ENCODE assay signal across 21 cellular contexts in the genomic region with DNA sequence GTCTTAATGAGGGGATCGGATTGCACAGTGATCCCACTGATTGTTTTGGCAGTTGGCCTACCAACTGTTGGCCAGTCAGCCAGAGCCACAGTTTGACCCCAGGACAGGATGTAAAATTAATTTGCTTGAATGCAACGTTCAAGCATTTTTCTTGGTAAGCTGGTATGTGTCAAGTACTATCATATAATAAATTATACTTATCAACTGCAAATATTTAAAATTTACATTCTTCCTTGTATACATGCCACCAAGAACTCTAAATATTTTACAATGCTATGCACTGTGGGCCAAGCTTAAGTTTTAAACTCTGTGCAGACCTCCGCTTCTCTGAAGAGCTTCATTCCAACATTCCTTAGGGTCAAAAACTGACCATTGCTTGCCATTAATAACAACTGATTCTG.
DNase-seq lines count a peak whose midpoint lies in the region; ATAC-seq and TF ChIP-seq lines count a peak whose summit lies in the region.
"Had no signal": no experiment of that assay in that cellular context is flagged by ENCODE, and none has a peak within 500 bp of the region (broad histone marks: within the 10 kb centered on the region; RNA-seq: fewer than 3 reads in every experiment).

No MANE protein-coding gene starts in this region.

- H2AFZ ChIP-seq in IMR-90 (replicated peaks; ENCODE audit: low read length, poor library complexity), result no peak overlapping the region

- BruUV-seq in IMR-90 (replicated peaks; lab: Mats Ljungman, UMichigan), result no TSS peak

- peaks cover 25% of the 10 kb centered on the region for H3K27me3 ChIP-seq in IMR-90 (ENCODE audit: control insufficient read depth, insufficient read depth, low read length)
- H3K27me3 ChIP-seq: stomach, tibial artery had no signal

- no peak overlapping the region; the same call in 1 of the 2 replicates for H4K5ac ChIP-seq in IMR-90 (ENCODE audit: low read depth, low read length)

- H3K56ac ChIP-seq in IMR-90 (ENCODE audit: extremely low read depth, insufficient read depth, low read length), result peak overlapping the region; percentile 6; the same call in 1 of the 2 replicates

- TF ChIP-seq POLR2A in IMR-90 (IDR thresholded peaks at IDR 0.05; ENCODE audit: low read depth, low read length), result no peak

- CTCF ChIA-PET in IMR-90 (lab: Yijun Ruan, JAX), result interaction anchor here (1.2 to 2.2 kb wide), 3 partner anchors 10 to 324 kb away, joined by 3 to 11 read pairs (median 4); no protein-coding TSS in a partner anchor

- peak overlapping the region; percentile 27; the same call in 1 of the 2 replicates for H3K4me2 ChIP-seq in IMR-90 (ENCODE audit: low read depth, low read length)

- intact Hi-C loops in IMR-90 (cut with micrococcal nuclease), result loop anchor here (1.0 to 5.0 kb wide), 3 partner anchors 17 to 208 kb away; a partner anchor contains a TSS

- TF ChIP-seq CTCF in IMR-90 (conservative IDR thresholded peaks at IDR 0.05; ENCODE audit: low read depth, low read length) (no peak), astrocyte of the spinal cord (IDR thresholded peaks at IDR 0.05; ENCODE audit: low read depth, low read length) (no peak)

- peaks cover 14% of the 10 kb centered on the region for H3K9me3 ChIP-seq in IMR-90 (ENCODE audit: control insufficient read depth, insufficient read depth, low read length)
- H3K9me3 ChIP-seq: tibial artery had no signal

- H3K36me3 Mint-ChIP-seq in activated naive CD4-positive, alpha-beta T cell treated with anti-CD3 and anti-CD28 coated beads, Interleukin-2, amount 50 U/mL, for 72 hours, result peaks cover 0 to 6% of the 10 kb centered on the region in 2 donors
- H3K36me3 Mint-ChIP-seq: CD4-positive, alpha-beta memory T cell had no signal

- no peak overlapping the region; a peak in 1 of 4 replicates for H4K8ac ChIP-seq in IMR-90 (ENCODE audit: low read depth in 2 of 2, low read length in 2 of 2)

- peak; percentile 36 for DNase-seq in AG08396 (ENCODE audit: low spot score)
- peak; percentile 86 for DNase-seq in IMR-90
- peak; percentile 83 for DNase-seq in astrocyte of the spinal cord (ENCODE audit: low read depth, low spot score)
- DNase-seq in iris pigment epithelial cell (ENCODE audit: low read depth), result peak; percentile 91
- no peak for DNase-seq in activated CD4-positive, CD25-positive, alpha-beta regulatory T cell treated with anti-CD3 and anti-CD28 coated beads, Interleukin-2, amount 50 U/mL, for 72 hours
- DNase-seq in pons (ENCODE audit: low spot score), result no peak
- no peak for DNase-seq in activated naive CD4-positive, alpha-beta T cell treated with anti-CD3 and anti-CD28 coated beads, Interleukin-2, amount 50 U/mL, for 72 hours (ENCODE audit: low spot score in 2 of 2)
- no peak for DNase-seq in HuH-7.5 (ENCODE audit: low spot score)
- DNase-seq: activated naive CD4-positive, alpha-beta T cell treated with anti-CD3 and anti-CD28 coated beads, Interleukin-2, amount 50 U/mL, for 16 hours; aorta; CD4-positive, alpha-beta memory T cell; effector CD8-positive, alpha-beta T cell; KG1; NCI-H1436 treated with DMSO at 0.1 percent for 48 hours; NCI-H510A treated with DMSO at 0.1 percent for 48 hours; nucleus accumbens; stimulated activated CD8-positive, alpha-beta memory T cell treated with anti-CD3 and anti-CD28 coated beads, Interleukin-4, amount 100 ng/mL, for 48 hours; stomach; tibial artery had no signal

- H3K27ac ChIP-seq in IMR-90 (ENCODE audit: insufficient read depth, low read length), result peak overlapping the region; percentile 27; the same call in 1 of the 2 replicates
- H3K27ac ChIP-seq: SK-N-MC, stomach, tibial artery had no signal

- H2BK20ac ChIP-seq in IMR-90 (ENCODE audit: low read depth, low read length), result no peak overlapping the region

- no peak overlapping the region for H2AK9ac ChIP-seq in IMR-90 (replicated peaks; ENCODE audit: low read depth, low read length, poor library complexity)

- H4K20me1 ChIP-seq in IMR-90 (ENCODE audit: insufficient read depth, low read length), result peaks cover 4% of the 10 kb centered on the region; the same call in 1 of the 2 replicates

- H3K36me3 ChIP-seq in IMR-90 (ENCODE audit: control insufficient read depth, insufficient read depth, low read length), result no peaks in the 10 kb centered on the region
- H3K36me3 ChIP-seq: stomach, tibial artery had no signal

- no peak overlapping the region for H3K18ac ChIP-seq in IMR-90 (ENCODE audit: low read depth, low read length)

- H2BK5ac ChIP-seq in IMR-90 (ENCODE audit: low read depth, low read length, poor library complexity, severe bottlenecking), result peak overlapping the region; percentile 61

- no peak overlapping the region for H3K27ac Mint-ChIP-seq in activated naive CD4-positive, alpha-beta T cell treated with anti-CD3 and anti-CD28 coated beads, Interleukin-2, amount 50 U/mL, for 72 hours
- H3K27ac Mint-ChIP-seq: activated T-helper 1 cell treated with anti-CD3 and anti-CD28 coated beads, Interleukin-12 subunit alpha, Interleukin-12 subunit beta, Interleukin-2, Interleukin-4 antibody, amounts not matched to agents 30 ng/mL and 10 ng/mL and 1 ng/mL, durations not matched to agents 14 hours and 24 hours and 36 hours; CD4-positive, alpha-beta memory T cell had no signal

- H3K9me1 ChIP-seq in IMR-90 (ENCODE audit: insufficient read depth, low read length), result no peaks in the 10 kb centered on the region

- no CpG with 5 or more reads among the region's 3 CpGs for WGBS in IMR-90 (ENCODE audit: extremely low coverage in 2 of 2, insufficient read length in 1 of 2), 2 experiments

- H4K91ac ChIP-seq in IMR-90 (ENCODE audit: insufficient read depth, low read depth, low read length), result no peak overlapping the region

- no peak for TF ChIP-seq RAD21 in IMR-90 (IDR thresholded peaks at IDR 0.05; ENCODE audit: low read length)

- no peak overlapping the region for H3K14ac ChIP-seq in IMR-90 (replicated peaks; ENCODE audit: low read depth, low read length)

- POLR2A ChIA-PET in IMR-90 (lab: Charles Lee; ENCODE audit: unreplicated experiment), result no interaction called here

- peak; percentile 90 for ATAC-seq in IMR-90 (ENCODE audit: low read depth)
- ATAC-seq in activated naive CD4-positive, alpha-beta T cell treated with anti-CD3 and anti-CD28 coated beads, Interleukin-2, amount 50 U/mL, for 72 hours, result no peak

- no peak overlapping the region for H3K4ac ChIP-seq in IMR-90 (ENCODE audit: low read depth, low read length)

- H2BK15ac ChIP-seq in IMR-90 (ENCODE audit: low read depth, low read length), result 0 out of 3 replicates have a peak overlapping the region, but pooled peaks have one; percentile 41

- in situ Hi-C loops in IMR-90 (cut with MboI; ENCODE audit: low sequenced_read_pairs) (no loop called here), astrocyte of the spinal cord (cut with HindIII; ENCODE audit: low sequenced_read_pairs) (no loop called here)

- H2BK120ac ChIP-seq in IMR-90 (ENCODE audit: low read depth, low read length), result peak overlapping the region; percentile 7

- H3K79me1 ChIP-seq in IMR-90 (ENCODE audit: low read depth in 1 of 2, low read length in 2 of 2), result no peaks in the 10 kb centered on the region

- no peak overlapping the region for H3K9ac ChIP-seq in IMR-90 (ENCODE audit: low read depth, low read length)

- H3K9me3 Mint-ChIP-seq in activated naive CD4-positive, alpha-beta T cell treated with anti-CD3 and anti-CD28 coated beads, Interleukin-2, amount 50 U/mL, for 72 hours, result peaks cover 5% of the 10 kb centered on the region in 2 donors
- H3K9me3 Mint-ChIP-seq: activated T-helper 1 cell treated with anti-CD3 and anti-CD28 coated beads, Interleukin-12 subunit alpha, Interleukin-12 subunit beta, Interleukin-2, Interleukin-4 antibody, amounts not matched to agents 30 ng/mL and 10 ng/mL and 1 ng/mL, durations not matched to agents 14 hours and 24 hours and 36 hours had no signal

- dilution Hi-C loops in IMR-90 (cut with HindIII; ENCODE audit: low sequenced_read_pairs, unreplicated experiment), result no loop called here

- no peak overlapping the region for H3K23ac ChIP-seq in IMR-90 (ENCODE audit: low read depth, low read length)

- peaks cover 5% of the 10 kb centered on the region for H3K4me1 ChIP-seq in IMR-90 (ENCODE audit: control insufficient read depth, insufficient read depth, low read length)

- 0 out of 2 replicates have a peak overlapping the region, but pooled peaks have one; percentile 3 for H2AK5ac ChIP-seq in IMR-90 (ENCODE audit: low read depth, low read length)

- no peak overlapping the region for H3K4me3 ChIP-seq in IMR-90 (ENCODE audit: insufficient read depth, low read depth, low read length)
- no peak overlapping the region for H3K4me3 ChIP-seq in astrocyte of the spinal cord (ENCODE audit: low read depth, low read length)
- H3K4me3 ChIP-seq: SK-N-MC, stomach, tibial artery had no signal

TF ChIP-seq in IMR-90, 13 proteins besides CTCF, POLR2A, EP300 and RAD21 (continues in another document):
- TF ChIP-seq RFX5 (IDR thresholded peaks at IDR 0.05; ENCODE audit: low read depth, low read length), result no peak
- no peak for TF ChIP-seq CEBPB (IDR thresholded peaks at IDR 0.05; ENCODE audit: low read depth, low read length)
- TF ChIP-seq FOS (IDR thresholded peaks at IDR 0.05; ENCODE audit: low read depth, low read length), result no peak
- no peak for TF ChIP-seq MAFK (IDR thresholded peaks at IDR 0.05; ENCODE audit: low read depth, low read length)
- no peak for TF ChIP-seq CHD1 (IDR thresholded peaks at IDR 0.05; ENCODE audit: low read depth, low read length)
- no peak for TF ChIP-seq BHLHE40 (IDR thresholded peaks at IDR 0.05; ENCODE audit: low read depth, low read length)
- TF ChIP-seq, protein P1, sequence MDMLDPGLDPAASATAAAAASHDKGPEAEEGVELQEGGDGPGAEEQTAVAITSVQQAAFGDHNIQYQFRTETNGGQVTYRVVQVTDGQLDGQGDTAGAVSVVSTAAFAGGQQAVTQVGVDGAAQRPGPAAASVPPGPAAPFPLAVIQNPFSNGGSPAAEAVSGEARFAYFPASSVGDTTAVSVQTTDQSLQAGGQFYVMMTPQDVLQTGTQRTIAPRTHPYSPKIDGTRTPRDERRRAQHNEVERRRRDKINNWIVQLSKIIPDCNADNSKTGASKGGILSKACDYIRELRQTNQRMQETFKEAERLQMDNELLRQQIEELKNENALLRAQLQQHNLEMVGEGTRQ (IDR thresholded peaks at IDR 0.05; ENCODE audit: low read depth, low read length), result no peak
- TF ChIP-seq, protein P2, sequence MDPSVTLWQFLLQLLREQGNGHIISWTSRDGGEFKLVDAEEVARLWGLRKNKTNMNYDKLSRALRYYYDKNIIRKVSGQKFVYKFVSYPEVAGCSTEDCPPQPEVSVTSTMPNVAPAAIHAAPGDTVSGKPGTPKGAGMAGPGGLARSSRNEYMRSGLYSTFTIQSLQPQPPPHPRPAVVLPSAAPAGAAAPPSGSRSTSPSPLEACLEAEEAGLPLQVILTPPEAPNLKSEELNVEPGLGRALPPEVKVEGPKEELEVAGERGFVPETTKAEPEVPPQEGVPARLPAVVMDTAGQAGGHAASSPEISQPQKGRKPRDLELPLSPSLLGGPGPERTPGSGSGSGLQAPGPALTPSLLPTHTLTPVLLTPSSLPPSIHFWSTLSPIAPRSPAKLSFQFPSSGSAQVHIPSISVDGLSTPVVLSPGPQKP (IDR thresholded peaks at IDR 0.05; ENCODE audit: borderline replicate concordance, low read depth, low read length), result no peak
- TF ChIP-seq RCOR1 (IDR thresholded peaks at IDR 0.05; ENCODE audit: insufficient replicate concordance, low read length), result no peak
- no peak for TF ChIP-seq SMC3 (IDR thresholded peaks at IDR 0.05; ENCODE audit: low read depth, low read length)

Comparison
In these comparisons a context has a peak if more than half of its experiments do, and no peak if none do; other contexts are left out.
1. DNase-seq: peak in AG08396 (single experiment), IMR-90 (single experiment), astrocyte of the spinal cord (single experiment) and iris pigment epithelial cell (single experiment); none in activated CD4-positive, CD25-positive, alpha-beta regulatory T cell treated with anti-CD3 and anti-CD28 coated beads, Interleukin-2, amount 50 U/mL, for 72 hours (single experiment), pons (single experiment), activated naive CD4-positive, alpha-beta T cell treated with anti-CD3 and anti-CD28 coated beads, Interleukin-2, amount 50 U/mL, for 72 hours (0 of 2) and HuH-7.5 (single experiment).